In the genomic region with DNA sequence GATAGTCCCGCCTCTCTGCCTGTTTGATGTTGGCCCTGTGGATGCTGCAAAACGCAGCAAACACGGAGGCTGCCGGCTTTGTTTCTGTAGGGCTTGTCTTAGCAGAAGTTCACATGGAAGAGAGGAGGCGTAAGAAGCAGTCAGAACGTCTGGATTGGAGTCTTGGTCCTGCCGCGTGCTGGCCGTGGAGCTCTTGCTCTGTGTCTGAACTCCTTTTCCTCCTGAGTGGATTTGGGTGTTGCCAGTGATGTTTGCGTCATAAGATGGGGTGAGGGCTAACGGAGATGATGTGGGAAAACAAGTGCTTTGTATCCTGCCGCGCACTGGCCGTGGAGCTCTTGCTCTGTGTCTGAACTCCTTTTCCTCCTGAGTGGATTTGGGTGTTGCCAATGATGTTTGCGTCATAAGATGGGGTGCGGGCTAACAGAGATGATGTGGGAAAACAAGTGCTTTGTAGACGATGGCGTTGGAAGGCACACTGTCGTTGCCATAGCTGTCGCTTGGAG, we compare ENCODE assay signal across 11 cellular contexts.
"Had no signal": no experiment of that assay in that cellular context is flagged by ENCODE, and none has a peak within 500 bp of the region (broad histone marks: within the 10 kb centered on the region; RNA-seq: fewer than 3 reads in every experiment).

No MANE protein-coding gene starts in this region.

- H3K4me3 ChIP-seq: neural progenitor cell, ovary, skin epidermis, thoracic aorta had no signal

- H3K9me3 ChIP-seq: ovary, thoracic aorta had no signal

- ATAC-seq: activated naive CD4-positive, alpha-beta T cell treated with anti-CD3 and anti-CD28 coated beads, Interleukin-2, amount 50 U/mL, for 72 hours; left lobe of liver; stimulated activated naive CD8-positive, alpha-beta T cell treated with anti-CD3 and anti-CD28 coated beads, Interleukin-15, amount 100 ng/mL, for 72 hours had no signal

- DNase-seq: activated effector memory CD4-positive, alpha-beta T cell treated with anti-CD3 and anti-CD28 coated beads, Interleukin-2, amount 50 U/mL, for 16 hours; activated T-cell treated with anti-CD3 and anti-CD28 coated beads, Interleukin-2, amount 50 U/mL, for 1 hour; anterior cingulate cortex; ovary; stimulated activated CD4-positive, alpha-beta T cell treated with anti-CD3 and anti-CD28 coated beads, Interleukin-4, amount 100 ng/mL, for 4 hours; stimulated activated naive CD8-positive, alpha-beta T cell treated with anti-CD3 and anti-CD28 coated beads, Interleukin-15, amount 100 ng/mL, for 72 hours had no signal

- H3K27me3 ChIP-seq: neural progenitor cell, ovary had no signal

- H3K36me3 ChIP-seq: neural progenitor cell, ovary, thoracic aorta had no signal

- H3K27ac ChIP-seq: neural progenitor cell, ovary, thoracic aorta had no signal
